11 cellular contexts compared by ENCODE assay signal in the genomic region with DNA sequence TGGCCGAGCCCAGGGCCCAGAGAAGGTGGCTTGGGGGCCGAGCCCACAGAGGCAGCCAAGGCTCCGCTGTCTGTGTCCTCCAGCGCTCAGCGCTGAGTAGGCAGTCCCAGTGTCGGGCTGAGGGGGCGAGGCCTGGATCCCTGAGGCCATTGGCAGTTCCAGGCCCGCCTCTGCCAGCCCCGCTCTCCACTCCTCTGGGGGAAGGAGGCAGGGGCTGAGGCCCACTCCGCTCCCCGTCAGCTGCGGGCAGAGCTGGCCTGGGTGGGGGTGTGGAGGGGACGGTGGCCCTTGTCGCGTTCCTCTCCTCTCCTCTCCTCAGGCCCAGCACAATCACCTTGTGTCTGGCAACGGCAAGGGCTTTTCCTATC.
DNase-seq lines count a peak whose midpoint lies in the region; ATAC-seq and TF ChIP-seq lines count a peak whose summit lies in the region.
"Had no signal": no experiment of that assay in that cellular context is flagged by ENCODE, and none has a peak within 500 bp of the region (broad histone marks: within the 10 kb centered on the region; RNA-seq: fewer than 3 reads in every experiment).

No MANE protein-coding gene starts in this region.

- intact Hi-C loops in head of caudate nucleus (cut with DNase I), result no loop called here

- H3K9me3 Mint-ChIP-seq in neural progenitor cell, result no peaks in the 10 kb centered on the region
- H3K9me3 Mint-ChIP-seq: naive B cell had no signal

- H3K27me3 ChIP-seq in neural progenitor cell, result no peaks in the 10 kb centered on the region

- peaks cover 5% of the 10 kb centered on the region for H3K27me3 Mint-ChIP-seq in neural progenitor cell (ENCODE audit: insufficient read depth, low read depth)
- H3K27me3 Mint-ChIP-seq: naive B cell had no signal

- ATAC-seq in HG02798 (IDR thresholded peaks at IDR 0.05; ENCODE audit: poor library complexity, unreplicated experiment) (no peak), GM18502 (IDR thresholded peaks at IDR 0.05; ENCODE audit: poor library complexity, unreplicated experiment) (no peak)
- ATAC-seq: GM12878 had no signal

- H3K79me2 ChIP-seq in neural progenitor cell (ENCODE audit: low read depth), result no peaks in the 10 kb centered on the region

- no peak overlapping the region for H3K9ac ChIP-seq in neural progenitor cell

- peaks cover 1% of the 10 kb centered on the region for H3K36me3 Mint-ChIP-seq in neural progenitor cell
- H3K36me3 Mint-ChIP-seq: naive B cell had no signal

- peaks cover 35% of the 10 kb centered on the region for H3K4me1 Mint-ChIP-seq in neural progenitor cell
- H3K4me1 Mint-ChIP-seq: naive B cell had no signal

- peak overlapping the region; percentile 50 for H3K4me2 ChIP-seq in neural progenitor cell

- no peak overlapping the region for H2AFZ ChIP-seq in neural progenitor cell (replicated peaks)

- H3K9me3 ChIP-seq in neural progenitor cell (ENCODE audit: low read depth), result no peaks in the 10 kb centered on the region
- H3K9me3 ChIP-seq: SJSA1 had no signal

- peaks cover 36% of the 10 kb centered on the region for H3K4me1 ChIP-seq in neural progenitor cell
- H3K4me1 ChIP-seq: SJSA1 had no signal

- peaks cover 46% of the 10 kb centered on the region for H4K20me1 ChIP-seq in neural progenitor cell (ENCODE audit: low read depth)

- TF ChIP-seq CTCF in neural progenitor cell (IDR thresholded peaks at IDR 0.05), result no peak

- no peak overlapping the region for H3K4me3 ChIP-seq in neural progenitor cell
- H3K4me3 ChIP-seq: GM12878, SJSA1 had no signal

- H3F3A ChIP-seq in neural progenitor cell (ENCODE audit: low read depth), result peaks cover 38% of the 10 kb centered on the region

- peak overlapping the region; percentile 24 for H3K4me3 Mint-ChIP-seq in neural progenitor cell
- H3K4me3 Mint-ChIP-seq: naive B cell had no signal

- H3K36me3 ChIP-seq in neural progenitor cell, result no peaks in the 10 kb centered on the region
- H3K36me3 ChIP-seq: SJSA1 had no signal

- no peak overlapping the region for H3K27ac Mint-ChIP-seq in neural progenitor cell

- DNase-seq in AG08396 (ENCODE audit: low spot score), result peak; percentile 81
- DNase-seq in SK-N-DZ (ENCODE audit: low spot score), result peak; percentile 78
- peak; percentile 11 to 80 (median 58) for DNase-seq in head of caudate nucleus
- DNase-seq in neural progenitor cell (ENCODE audit: low spot score), result peak; percentile 85
- no peak for DNase-seq in cerebellar nuclear complex (lab: John Stamatoyannopoulos, UW)
- DNase-seq in NOMO-1 treated with DMSO at 0.1 percent for 48 hours (lab: John Stamatoyannopoulos, UW; ENCODE audit: unreplicated experiment), result no peak
- DNase-seq: naive B cell had no signal

- no peak overlapping the region for H3K27ac ChIP-seq in neural progenitor cell
- H3K27ac ChIP-seq: SJSA1 had no signal

Comparison
In these comparisons a context has a peak if more than half of its experiments do, and no peak if none do; other contexts are left out.
1. DNase-seq: peak in AG08396 (single experiment), SK-N-DZ (single experiment), head of caudate nucleus (42 of 42) and neural progenitor cell (single experiment); none in cerebellar nuclear complex (0 of 2) and NOMO-1 treated with DMSO at 0.1 percent for 48 hours (single experiment).